ENCODE assay signal across 1 cellular context in genomic region chr19:5903502-5904301, GRCh38.
TF ChIP-seq lines count a peak whose summit lies in the region.

NDUFA11 (minus strand) TSS chr19:5903790; CDS start chr19:5903708, 82 bp downstream.

TF ChIP-seq in HEK293, 187 proteins besides CTCF, POLR2A, EP300 and RAD21 (continued from another document and continues in another):
- TF ChIP-seq ZNF626 (tag by site-specific recombination; IDR thresholded peaks at IDR 0.05) (no peak), ZNF600 (tag by site-specific recombination; IDR thresholded peaks at IDR 0.05) (0 out of 2 replicates have a peak, but pooled peaks have one; percentile 56), ZNF645 (tag by site-specific recombination; IDR thresholded peaks at IDR 0.05) (no peak), ZNF266 (tag by site-specific recombination; IDR thresholded peaks at IDR 0.05; ENCODE audit: low read depth) (no peak), ZBTB6 (tag by site-specific recombination; IDR thresholded peaks at IDR 0.05) (no peak; the same call in 1 of the 2 replicates), ZNF24 (tag by site-specific recombination; IDR thresholded peaks at IDR 0.05) (peak; percentile 50), ZNF701 (tag by site-specific recombination; IDR thresholded peaks at IDR 0.05) (no peak), BCL11B (tag by site-specific recombination; IDR thresholded peaks at IDR 0.05; ENCODE audit: low read depth) (peak; percentile 96), ZBTB21 (tag by site-specific recombination; IDR thresholded peaks at IDR 0.05) (peak; percentile 63; the same call in 1 of the 2 replicates), ZNF391 (tag by site-specific recombination; IDR thresholded peaks at IDR 0.05; ENCODE audit: borderline replicate concordance, low read depth) (no peak; the same call in none of the 2 replicates), ZNF518A (tag by site-specific recombination; conservative IDR thresholded peaks at IDR 0.05; ENCODE audit: low read depth) (peak; percentile 63), ZNF558 (tag by site-specific recombination; IDR thresholded peaks at IDR 0.05) (peak; percentile 40; the same call in 1 of the 2 replicates), ZNF449 (tag by site-specific recombination; IDR thresholded peaks at IDR 0.05) (no peak; the same call in 1 of the 2 replicates), ZNF138 (tag by site-specific recombination; IDR thresholded peaks at IDR 0.05; ENCODE audit: borderline replicate concordance) (no peak), ZNF792 (tag by site-specific recombination; IDR thresholded peaks at IDR 0.05) (no peak), ZSCAN5A (tag by site-specific recombination; IDR thresholded peaks at IDR 0.05) (no peak), ZNF23 (tag by site-specific recombination; IDR thresholded peaks at IDR 0.05; ENCODE audit: borderline replicate concordance) (no peak), ZNF140 (tag by site-specific recombination; IDR thresholded peaks at IDR 0.05) (no peak), ZNF350 (tag by site-specific recombination; IDR thresholded peaks at IDR 0.05) (no peak), HIC1 (tag by site-specific recombination; IDR thresholded peaks at IDR 0.05) (no peak), GLIS1 (tag by site-specific recombination; IDR thresholded peaks at IDR 0.05) (no peak; the same call in 1 of the 2 replicates), ZNF335 (tag by site-specific recombination; conservative IDR thresholded peaks at IDR 0.05) (peak; percentile 85), ZNF514 (tag by site-specific recombination; IDR thresholded peaks at IDR 0.05) (no peak), TCF7L2 (IDR thresholded peaks at IDR 0.05; ENCODE audit: borderline replicate concordance, low read depth, low read length) (no peak), ZBTB7A (tag by site-specific recombination; IDR thresholded peaks at IDR 0.05; ENCODE audit: low read depth) (0 out of 2 replicates have a peak, but pooled peaks have one; percentile 13), ZFP69B (tag by site-specific recombination; IDR thresholded peaks at IDR 0.05) (no peak; the same call in 1 of the 2 replicates), SALL2 (tag by site-specific recombination; IDR thresholded peaks at IDR 0.05; ENCODE audit: borderline replicate concordance) (no peak), ZBTB8A (tag by site-specific recombination; IDR thresholded peaks at IDR 0.05) (peak; percentile 50), AEBP2 (tag by site-specific recombination; IDR thresholded peaks at IDR 0.05; ENCODE audit: borderline replicate concordance) (no peak), KLF8 (tag by site-specific recombination; IDR thresholded peaks at IDR 0.05) (peak; percentile 94), ZNF843 (tag by site-specific recombination; IDR thresholded peaks at IDR 0.05) (peak; percentile 77), ZNF416 (tag by site-specific recombination; IDR thresholded peaks at IDR 0.05) (no peak), MEIS1 (CRISPR knock-in tag; IDR thresholded peaks at IDR 0.05; ENCODE audit: borderline replicate concordance) (no peak), ATF2 (tag by site-specific recombination; IDR thresholded peaks at IDR 0.05; ENCODE audit: low read depth) (peak; percentile 45; the same call in 1 of the 2 replicates), YY1 (tag by site-specific recombination; IDR thresholded peaks at IDR 0.05) (peak; percentile 92), KLF10 (tag by site-specific recombination; IDR thresholded peaks at IDR 0.05) (peak; percentile 86), ZNF426 (tag by site-specific recombination; IDR thresholded peaks at IDR 0.05) (no peak), SP2 (tag by site-specific recombination; IDR thresholded peaks at IDR 0.05) (peak; percentile 11), ZNF664 (tag by site-specific recombination; IDR thresholded peaks at IDR 0.05) (peak; percentile 97), ZNF341 (tag by site-specific recombination; IDR thresholded peaks at IDR 0.05; ENCODE audit: low read depth) (no peak), ZNF777 (tag by site-specific recombination; IDR thresholded peaks at IDR 0.05; ENCODE audit: borderline replicate concordance) (0 out of 2 replicates have a peak, but pooled peaks have one; percentile 16), KLF9 (tag by site-specific recombination; IDR thresholded peaks at IDR 0.05; ENCODE audit: low read depth) (peak; percentile 94), ZNF354C (tag by site-specific recombination; IDR thresholded peaks at IDR 0.05; ENCODE audit: borderline replicate concordance, low read depth) (no peak), WT1 (tag by site-specific recombination; IDR thresholded peaks at IDR 0.05) (no peak), ZNF623 (tag by site-specific recombination; IDR thresholded peaks at IDR 0.05) (peak; percentile 15; the same call in 1 of the 2 replicates), OVOL3 (tag by site-specific recombination; IDR thresholded peaks at IDR 0.05) (peak; percentile 100), ZNF560 (tag by site-specific recombination; IDR thresholded peaks at IDR 0.05; ENCODE audit: borderline replicate concordance) (no peak), ZNF660 (tag by site-specific recombination; IDR thresholded peaks at IDR 0.05) (peak; percentile 54; the same call in 1 of the 2 replicates), ZNF621 (tag by site-specific recombination; IDR thresholded peaks at IDR 0.05) (no peak), ZNF596 (tag by site-specific recombination; IDR thresholded peaks at IDR 0.05) (no peak), ZSCAN16 (tag by site-specific recombination; IDR thresholded peaks at IDR 0.05) (no peak), SETDB1 (IDR thresholded peaks at IDR 0.05; ENCODE audit: insufficient read length, low read length) (no peak), GFI1B (tag by site-specific recombination; IDR thresholded peaks at IDR 0.05) (no peak), ZNF549 (tag by site-specific recombination; IDR thresholded peaks at IDR 0.05) (no peak), ZBTB48 (tag by site-specific recombination; IDR thresholded peaks at IDR 0.05) (peak; percentile 93), ZNF548 (tag by site-specific recombination; IDR thresholded peaks at IDR 0.05) (no peak)
